In the genomic region with DNA sequence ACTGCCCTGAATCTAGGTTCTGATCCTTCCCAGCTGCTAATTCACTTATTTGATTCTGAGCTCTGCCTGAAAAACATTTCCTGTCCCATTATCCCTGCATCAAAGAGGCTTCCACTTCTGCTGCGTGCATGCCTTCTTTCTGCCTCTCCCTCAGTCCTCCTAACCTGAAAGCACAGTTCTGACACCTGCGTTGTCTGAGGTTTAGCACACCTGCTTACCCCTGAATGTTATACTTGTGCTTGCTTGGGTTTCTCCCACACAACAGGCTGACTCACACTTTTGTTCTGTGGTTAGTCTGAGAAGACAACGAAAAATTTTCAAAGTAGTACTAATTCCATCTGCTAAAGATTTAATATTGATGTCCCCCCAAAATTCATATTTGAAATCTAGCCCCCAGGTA, we compare ENCODE assay signal across 37 cellular contexts.
"Had no signal": no experiment of that assay in that cellular context is flagged by ENCODE, and none has a peak within 500 bp of the region (broad histone marks: within the 10 kb centered on the region; RNA-seq: fewer than 3 reads in every experiment).

No MANE protein-coding gene starts in this region.

- H3K27ac ChIP-seq: brain microvascular endothelial cell, cardiac muscle cell, colonic mucosa, SJCRH30, SK-N-MC, WERI-Rb-1 had no signal

- H3K36me3 ChIP-seq: brain microvascular endothelial cell, cardiac muscle cell, colonic mucosa, SJCRH30, WERI-Rb-1 had no signal

- DNase-seq: activated CD4-positive, alpha-beta memory T cell treated with anti-CD3 and anti-CD28 coated beads, Interleukin-2, amount 10 ng/mL, durations not matched to agents 7 days and 5 days; activated CD4-positive, alpha-beta T cell treated with anti-CD3 and anti-CD28 coated beads for 1 hour; activated CD4-positive, alpha-beta T cell treated with anti-CD3 and anti-CD28 coated beads for 48 hours; activated CD4-positive, CD25-positive, alpha-beta regulatory T cell; activated CD8-positive, alpha-beta memory T cell treated with anti-CD3 and anti-CD28 coated beads for 24 hours; activated CD8-positive, alpha-beta memory T cell treated with anti-CD3 and anti-CD28 coated beads, Interleukin-2, amount 10 ng/mL, durations not matched to agents 7 days and 5 days; activated CD8-positive, alpha-beta memory T cell treated with anti-CD3 and anti-CD28 coated beads, Interleukin-2, amount 50 U/mL, for 48 hours; activated effector memory CD4-positive, alpha-beta T cell treated with Interleukin-2 at 50 U/mL for 16 hours; activated naive CD4-positive, alpha-beta T cell treated with anti-CD3 and anti-CD28 coated beads, Interleukin-2, amount 10 ng/mL, durations not matched to agents 7 days and 5 days; activated naive CD8-positive, alpha-beta T cell treated with anti-CD3 and anti-CD28 coated beads, Interleukin-2, amount 50 U/mL, for 24 hours; activated T-cell treated with anti-CD3 and anti-CD28 coated beads, Interleukin-2, amount 50 U/mL, for 48 hours; aorta; brain microvascular endothelial cell; colonic mucosa; Kasumi-1; KBM-7; NCI-H1092 treated with DMSO at 0.1 percent for 48 hours; NCI-H1417; NCI-H146; NCI-H187; NCI-H2081; NCI-H226; NCI-H446 treated with DMSO at 0.1 percent for 48 hours; NCI-H524; NCI-H69; NCI-H82; SHP77; SJCRH30; T-cell; T-helper 17 cell; T1000; WERI-Rb-1 had no signal

- H3K4me3 Mint-ChIP-seq: activated CD4-positive, alpha-beta memory T cell treated with anti-CD3 and anti-CD28 coated beads, Interleukin-2, amount 10 ng/mL, durations not matched to agents 7 days and 5 days; activated CD8-positive, alpha-beta memory T cell treated with anti-CD3 and anti-CD28 coated beads, Interleukin-2, amount 10 ng/mL, durations not matched to agents 7 days and 5 days; activated naive CD4-positive, alpha-beta T cell treated with anti-CD3 and anti-CD28 coated beads, Interleukin-2, amount 10 ng/mL, durations not matched to agents 7 days and 5 days; activated naive CD8-positive, alpha-beta T cell; activated naive CD8-positive, alpha-beta T cell treated with anti-CD3 and anti-CD28 coated beads, Interleukin-2, amount 50 U/mL, for 24 hours; central memory CD8-positive, alpha-beta T cell; T-cell; T-helper 17 cell had no signal

- H3K4me3 ChIP-seq: cardiac muscle cell, colonic mucosa, SJCRH30, SK-N-MC had no signal

- H3K27ac Mint-ChIP-seq: activated CD4-positive, alpha-beta memory T cell treated with anti-CD3 and anti-CD28 coated beads, Interleukin-2, amount 10 ng/mL, durations not matched to agents 7 days and 5 days; activated CD8-positive, alpha-beta memory T cell treated with anti-CD3 and anti-CD28 coated beads, Interleukin-2, amount 10 ng/mL, durations not matched to agents 7 days and 5 days; activated naive CD4-positive, alpha-beta T cell treated with anti-CD3 and anti-CD28 coated beads, Interleukin-2, amount 10 ng/mL, durations not matched to agents 7 days and 5 days; activated naive CD8-positive, alpha-beta T cell; activated naive CD8-positive, alpha-beta T cell treated with anti-CD3 and anti-CD28 coated beads, Interleukin-2, amount 50 U/mL, for 24 hours; T-cell; T-helper 17 cell had no signal

- H3K4me1 ChIP-seq: colonic mucosa had no signal

- H3K9me3 ChIP-seq: colonic mucosa, SJCRH30 had no signal

- H3K27me3 ChIP-seq: brain microvascular endothelial cell, cardiac muscle cell, colonic mucosa, SJCRH30 had no signal

- H3K4me1 Mint-ChIP-seq: activated CD4-positive, alpha-beta memory T cell treated with anti-CD3 and anti-CD28 coated beads, Interleukin-2, amount 10 ng/mL, durations not matched to agents 7 days and 5 days; activated CD8-positive, alpha-beta memory T cell treated with anti-CD3 and anti-CD28 coated beads, Interleukin-2, amount 10 ng/mL, durations not matched to agents 7 days and 5 days; activated naive CD4-positive, alpha-beta T cell treated with anti-CD3 and anti-CD28 coated beads, Interleukin-2, amount 10 ng/mL, durations not matched to agents 7 days and 5 days; activated naive CD8-positive, alpha-beta T cell treated with anti-CD3 and anti-CD28 coated beads, Interleukin-2, amount 50 U/mL, for 24 hours; central memory CD8-positive, alpha-beta T cell; T-cell; T-helper 17 cell had no signal

- ATAC-seq: activated CD8-positive, alpha-beta memory T cell treated with anti-CD3 and anti-CD28 coated beads, Interleukin-2, amount 10 ng/mL, durations not matched to agents 7 days and 5 days; activated naive CD8-positive, alpha-beta T cell treated with anti-CD3 and anti-CD28 coated beads, Interleukin-2, amount 50 U/mL, for 24 hours; Panc1; T-cell; T-helper 17 cell had no signal

- H3K27me3 Mint-ChIP-seq: activated CD4-positive, alpha-beta memory T cell treated with anti-CD3 and anti-CD28 coated beads, Interleukin-2, amount 10 ng/mL, durations not matched to agents 7 days and 5 days; activated CD8-positive, alpha-beta memory T cell treated with anti-CD3 and anti-CD28 coated beads, Interleukin-2, amount 10 ng/mL, durations not matched to agents 7 days and 5 days; activated naive CD4-positive, alpha-beta T cell treated with anti-CD3 and anti-CD28 coated beads, Interleukin-2, amount 10 ng/mL, durations not matched to agents 7 days and 5 days; activated naive CD8-positive, alpha-beta T cell treated with anti-CD3 and anti-CD28 coated beads, Interleukin-2, amount 50 U/mL, for 24 hours; central memory CD8-positive, alpha-beta T cell; T-cell; T-helper 17 cell had no signal

- H3K9me3 Mint-ChIP-seq: activated naive CD8-positive, alpha-beta T cell treated with anti-CD3 and anti-CD28 coated beads, Interleukin-2, amount 50 U/mL, for 24 hours; central memory CD8-positive, alpha-beta T cell had no signal

- H3K36me3 Mint-ChIP-seq: activated CD8-positive, alpha-beta memory T cell treated with anti-CD3 and anti-CD28 coated beads, Interleukin-2, amount 10 ng/mL, durations not matched to agents 7 days and 5 days; activated naive CD4-positive, alpha-beta T cell treated with anti-CD3 and anti-CD28 coated beads, Interleukin-2, amount 10 ng/mL, durations not matched to agents 7 days and 5 days; activated naive CD8-positive, alpha-beta T cell; T-cell had no signal
